ENCODE assay signal across 8 cellular contexts in the genomic region with DNA sequence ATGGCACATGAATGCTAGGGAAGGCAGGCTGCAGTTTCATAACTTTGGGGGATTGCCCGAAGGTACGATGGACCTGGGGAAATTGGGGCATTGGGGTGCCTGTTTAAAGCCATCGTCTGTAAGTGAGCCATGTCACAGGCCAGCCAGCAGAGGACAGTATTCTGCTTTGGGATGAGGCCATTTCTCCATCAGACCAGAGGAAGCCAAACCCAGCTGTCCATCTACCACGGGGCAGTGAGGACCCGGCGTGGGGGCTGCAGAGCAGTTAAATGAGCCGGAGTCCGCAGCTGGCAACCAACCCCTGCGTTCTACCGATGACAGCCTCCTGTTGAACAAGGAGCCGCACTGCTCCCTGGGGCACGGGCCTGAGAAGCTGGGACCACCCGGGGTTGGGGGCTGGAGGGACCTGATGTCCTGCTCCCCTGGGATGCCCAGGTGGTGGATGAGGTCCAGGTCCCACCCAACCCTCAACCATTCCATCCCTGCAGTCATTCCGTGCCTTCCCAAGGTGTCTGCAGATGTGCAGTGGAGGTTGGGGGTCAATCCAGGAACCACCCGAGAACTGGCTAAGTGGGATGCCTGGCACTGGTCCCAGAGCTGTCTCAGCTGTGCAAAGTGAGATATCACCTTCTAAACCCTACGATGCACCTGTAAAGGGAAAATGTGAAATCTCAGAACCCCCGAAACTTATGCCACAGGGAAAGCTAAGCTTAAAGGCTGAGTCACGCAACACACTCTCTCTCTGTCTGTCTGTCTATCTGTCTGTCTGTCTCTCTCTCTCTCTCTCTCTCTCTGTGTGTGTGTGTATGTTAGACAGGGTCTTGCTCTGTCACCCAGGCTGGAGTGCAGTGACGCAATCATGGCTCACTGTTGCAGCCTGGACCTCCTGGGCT. TPM values are rescaled to one million over a fixed set of nuclear protein-coding genes. Genes with fewer than 3 reads are reported as not detected.
DNase-seq lines count a peak whose midpoint lies in the region; ATAC-seq, FAIRE-seq and TF ChIP-seq lines count a peak whose summit lies in the region.

No MANE protein-coding gene starts in this region.

- TF ChIP-seq CTCF in C4-2B (conservative IDR thresholded peaks at IDR 0.05), result peak; percentile 98

- no peaks in the 10 kb centered on the region for H3K27me3 ChIP-seq in effector memory CD4-positive, alpha-beta T cell (replicated peaks; ENCODE audit: control insufficient read depth, insufficient read depth, low read length, poor library complexity, severe bottlenecking)

- peaks cover 23% of the 10 kb centered on the region for H3K4me1 Mint-ChIP-seq in activated CD4-positive, alpha-beta T cell treated with anti-CD3 and anti-CD28 coated beads, Interleukin-2, amount 10 ng/mL, durations not matched to agents 24 days and 14 days

- no peak for FAIRE-seq in H54 (lab: Jason Lieb, UNC)

- no peaks in the 10 kb centered on the region for H3K9me3 Mint-ChIP-seq in activated CD4-positive, alpha-beta T cell treated with anti-CD3 and anti-CD28 coated beads, Interleukin-2, amount 10 ng/mL, durations not matched to agents 24 days and 14 days

- DNase-seq in H54 (ENCODE audit: insufficient read length, low spot score), result peak; percentile 57
- peak; percentile 54 for DNase-seq in NCI-H345 treated with DMSO at 0.1 percent for 48 hours (lab: John Stamatoyannopoulos, UW; ENCODE audit: unreplicated experiment)
- peak; percentile 83 for DNase-seq in activated CD4-positive, alpha-beta T cell treated with anti-CD3 and anti-CD28 coated beads, Interleukin-2, amount 10 ng/mL, durations not matched to agents 24 days and 14 days
- peak; percentile 8 to 26 (median 12) for DNase-seq in effector memory CD4-positive, alpha-beta T cell
- peak; percentile 75 to 85 for DNase-seq in lung microvascular endothelial cell (ENCODE audit: low read depth in 2 of 2)
- DNase-seq in superior temporal gyrus (ENCODE audit: extremely low spot score), result peak; percentile 80

- no peak overlapping the region for H3K27ac Mint-ChIP-seq in activated CD4-positive, alpha-beta T cell treated with anti-CD3 and anti-CD28 coated beads, Interleukin-2, amount 10 ng/mL, durations not matched to agents 24 days and 14 days

- H3K4me1 ChIP-seq in effector memory CD4-positive, alpha-beta T cell (ENCODE audit: control insufficient read depth, insufficient read depth, low read length, poor library complexity, severe bottlenecking), result no peaks in the 10 kb centered on the region

- H3K36me3 Mint-ChIP-seq in activated CD4-positive, alpha-beta T cell treated with anti-CD3 and anti-CD28 coated beads, Interleukin-2, amount 10 ng/mL, durations not matched to agents 24 days and 14 days (ENCODE audit: low read depth), result no peaks in the 10 kb centered on the region

- intact Hi-C loops in activated CD4-positive, alpha-beta T cell treated with anti-CD3 and anti-CD28 coated beads, Interleukin-2, amount 10 ng/mL, durations not matched to agents 24 days and 14 days (cut with micrococcal nuclease), result loop anchor here (1.0 to 5.0 kb wide), 2 partner anchors 154 to 446 kb away; no protein-coding TSS in a partner anchor

- H3K27ac ChIP-seq in C4-2B, result no peak overlapping the region
- H3K27ac ChIP-seq in effector memory CD4-positive, alpha-beta T cell (ENCODE audit: insufficient read depth, low read length, poor library complexity, severe bottlenecking), result no peak overlapping the region

- H3K4me3 ChIP-seq in effector memory CD4-positive, alpha-beta T cell (ENCODE audit: insufficient read depth, low read depth, low read length, poor library complexity, severe bottlenecking), result no peak overlapping the region

- H3K36me3 ChIP-seq in effector memory CD4-positive, alpha-beta T cell (ENCODE audit: control insufficient read depth, insufficient read depth, low read length), result no peaks in the 10 kb centered on the region

- TF ChIP-seq POLR2A in H54 (IDR thresholded peaks at IDR 0.05; ENCODE audit: low read depth, low read length), result no peak

- no peaks in the 10 kb centered on the region for H3K9me3 ChIP-seq in effector memory CD4-positive, alpha-beta T cell (ENCODE audit: control insufficient read depth, low read length)

- no peak for ATAC-seq in GM19023 (IDR thresholded peaks at IDR 0.05; ENCODE audit: unreplicated experiment)

- peaks cover 13% of the 10 kb centered on the region for H3K27me3 Mint-ChIP-seq in activated CD4-positive, alpha-beta T cell treated with anti-CD3 and anti-CD28 coated beads, Interleukin-2, amount 10 ng/mL, durations not matched to agents 24 days and 14 days

- H3K4me3 Mint-ChIP-seq in activated CD4-positive, alpha-beta T cell treated with anti-CD3 and anti-CD28 coated beads, Interleukin-2, amount 10 ng/mL, durations not matched to agents 24 days and 14 days, result no peak overlapping the region

RNA-seq across cellular contexts. Expression of a gene that starts 12.1 kb away (rescaled TPM):
- 48.4 and 49.2 TPM in 2 replicates for total RNA-seq in activated CD4-positive, alpha-beta T cell treated with anti-CD3 and anti-CD28 coated beads, Interleukin-2, amount 10 ng/mL, durations not matched to agents 24 days and 14 days
- 14.8 and 16.1 TPM in 2 replicates for total RNA-seq in lung microvascular endothelial cell

RNA-seq across cellular contexts. Expression of a gene that starts 48.2 kb away (rescaled TPM):
- total RNA-seq in activated CD4-positive, alpha-beta T cell treated with anti-CD3 and anti-CD28 coated beads, Interleukin-2, amount 10 ng/mL, durations not matched to agents 24 days and 14 days, result 69.4 and 75.0 TPM in 2 replicates
- total RNA-seq in lung microvascular endothelial cell, result 67.6 and 132 TPM in 2 replicates

RNA-seq across cellular contexts. Expression of a gene that starts 53.1 kb away (rescaled TPM):
- total RNA-seq in activated CD4-positive, alpha-beta T cell treated with anti-CD3 and anti-CD28 coated beads, Interleukin-2, amount 10 ng/mL, durations not matched to agents 24 days and 14 days, result not detected in 2 replicates
- not detected in 2 replicates for total RNA-seq in lung microvascular endothelial cell

Comparison
In these comparisons a context has a peak if more than half of its experiments do, and no peak if none do; other contexts are left out.
1. DNase-seq: peak in every context shown above with its lines; median percentile 83 in activated CD4-positive, alpha-beta T cell treated with anti-CD3 and anti-CD28 coated beads, Interleukin-2, amount 10 ng/mL, durations not matched to agents 24 days and 14 days; 80 in lung microvascular endothelial cell; 80 in superior temporal gyrus; 57 in H54; 54 in NCI-H345 treated with DMSO at 0.1 percent for 48 hours; 12 in effector memory CD4-positive, alpha-beta T cell.